8 cellular contexts compared by ENCODE assay signal in genomic region chr5:65925094-65925600, GRCh38. TPM values are rescaled to one million over a fixed set of nuclear protein-coding genes. Genes with fewer than 3 reads are reported as not detected.
DNase-seq lines count a peak whose midpoint lies in the region; ATAC-seq and TF ChIP-seq lines count a peak whose summit lies in the region.

No MANE protein-coding gene starts in this region.

- H3K36me3 Mint-ChIP-seq in activated naive CD4-positive, alpha-beta T cell treated with anti-CD3 and anti-CD28 coated beads for 36 hours (ENCODE audit: low read depth) = peaks cover 8% of the 10 kb centered on the region

- intact Hi-C loops in activated naive CD4-positive, alpha-beta T cell treated with anti-CD3 and anti-CD28 coated beads for 36 hours (cut with micrococcal nuclease) = loop anchor here (1.0 to 5.0 kb wide), 6 partner anchors 46 to 1080 kb away; partner anchors contain the start of gene SREK1
- intact Hi-C loops in ovary (cut with DNase I) = loop anchor here (5.0 to 10.0 kb wide), 2 partner anchors 217 to 220 kb away; partner anchors contain the start of gene SREK1 (in 4 of the 4)

- H3K9me3 ChIP-seq in DOHH2 (ENCODE audit: control insufficient read depth, insufficient read depth, low read length) (no peaks in the 10 kb centered on the region), SJCRH30 (replicated peaks) (no peaks in the 10 kb centered on the region), ovary (no peaks in the 10 kb centered on the region), tibial nerve (no peaks in the 10 kb centered on the region)

- peak; percentile 85 for DNase-seq in Jurkat, Clone E6-1 (ENCODE audit: low read depth, low spot score)
- peak; percentile 56 to 69 for DNase-seq in SJCRH30
- DNase-seq in activated naive CD4-positive, alpha-beta T cell treated with anti-CD3 and anti-CD28 coated beads for 36 hours = peak; percentile 78
- peak; percentile 81 for DNase-seq in glomerular visceral epithelial cell (ENCODE audit: extremely low spot score)
- DNase-seq in ovary = peak in 1 of 5 donors; percentile 65
- DNase-seq in tibial nerve (ENCODE audit: low spot score in 2 of 2) = peak; percentile 31 to 55

- WGBS in ovary, 3 donors = 0% methylated on average over 32 to 43 of the region's 43 CpGs
- WGBS in tibial nerve, 2 donors = 0 to 1% methylated on average over 10 to 20 of the region's 43 CpGs

- H3K4me3 ChIP-seq in DOHH2 (ENCODE audit: low read length) = peak overlapping the region; percentile 83
- H3K4me3 ChIP-seq in Jurkat, Clone E6-1 (ENCODE audit: low read length) = peak overlapping the region; percentile 65
- H3K4me3 ChIP-seq in SJCRH30 = peak overlapping the region; percentile 88
- H3K4me3 ChIP-seq in ovary = peak overlapping the region; percentile 62
- H3K4me3 ChIP-seq in tibial nerve = peak overlapping the region; percentile 69 to 99 (median 72)

- no peaks in the 10 kb centered on the region for H3K9me2 ChIP-seq in DOHH2 (replicated peaks; ENCODE audit: control insufficient read depth, low read length)

- H3K79me2 ChIP-seq in DOHH2 (ENCODE audit: control insufficient read depth, low read length) = peaks cover 42% of the 10 kb centered on the region

- H3F3A ChIP-seq in DOHH2 (ENCODE audit: control insufficient read depth, insufficient read depth) = peaks cover 13% of the 10 kb centered on the region

- peak overlapping the region; percentile 80 for H3K4me2 ChIP-seq in DOHH2 (ENCODE audit: low read length)

- H3K27me3 ChIP-seq in DOHH2 (ENCODE audit: control insufficient read depth, low read length) (no peaks in the 10 kb centered on the region), SJCRH30 (no peaks in the 10 kb centered on the region), ovary (no peaks in the 10 kb centered on the region), tibial nerve (no peaks in the 10 kb centered on the region)

- TF ChIP-seq POLR2A in ovary (IDR thresholded peaks at IDR 0.05) (no peak), tibial nerve (IDR thresholded peaks at IDR 0.05) (no peak)

- H4K20me1 ChIP-seq in DOHH2 (ENCODE audit: control insufficient read depth, insufficient read depth, low read depth, low read length) = peaks cover 17% of the 10 kb centered on the region

- CTCF ChIA-PET in activated naive CD4-positive, alpha-beta T cell treated with anti-CD3 and anti-CD28 coated beads for 36 hours (lab: Charles Lee) = interaction anchor here (0.7 to 1.4 kb wide), 3 partner anchors 21 to 246 kb away, joined by 3 to 5 read pairs (median 3); no protein-coding TSS in a partner anchor

- H3K4me1 ChIP-seq in DOHH2 (ENCODE audit: control insufficient read depth, low read length) = peaks cover 35% of the 10 kb centered on the region
- no peaks in the 10 kb centered on the region; the same call in 1 of the 2 replicates for H3K4me1 ChIP-seq in SJCRH30
- no peaks in the 10 kb centered on the region for H3K4me1 ChIP-seq in ovary (ENCODE audit: insufficient read depth)
- H3K4me1 ChIP-seq in tibial nerve = peaks cover 0 to 27% (median 15%) of the 10 kb centered on the region in 4 donors

- TF ChIP-seq EP300 in ovary (IDR thresholded peaks at IDR 0.05) (no peak), tibial nerve (IDR thresholded peaks at IDR 0.05) (peak in 1 of 2 donors; percentile 69)

- peak; percentile 59 for ATAC-seq in GM21576 (IDR thresholded peaks at IDR 0.05; ENCODE audit: unreplicated experiment)

- H3K9me3 Mint-ChIP-seq in activated naive CD4-positive, alpha-beta T cell treated with anti-CD3 and anti-CD28 coated beads for 36 hours = no peaks in the 10 kb centered on the region

- TF ChIP-seq CTCF in DOHH2 (IDR thresholded peaks at IDR 0.05; ENCODE audit: low read depth, low read length, poor library complexity, severe bottlenecking) (no peak), ovary (IDR thresholded peaks at IDR 0.05) (no peak), tibial nerve (IDR thresholded peaks at IDR 0.05) (peak in 1 of 5 experiments; percentile 8)

- peaks cover 34% of the 10 kb centered on the region for H3K36me3 ChIP-seq in DOHH2 (ENCODE audit: control insufficient read depth, low read length)
- peaks cover 4% of the 10 kb centered on the region; the same call in 1 of the 2 replicates for H3K36me3 ChIP-seq in SJCRH30
- H3K36me3 ChIP-seq in ovary = no peaks in the 10 kb centered on the region
- H3K36me3 ChIP-seq in tibial nerve = no peaks in the 10 kb centered on the region

- H3K4me1 Mint-ChIP-seq in activated naive CD4-positive, alpha-beta T cell treated with anti-CD3 and anti-CD28 coated beads for 36 hours (ENCODE audit: low read depth) = peaks cover 21% of the 10 kb centered on the region

- no peaks in the 10 kb centered on the region for H3K27me3 Mint-ChIP-seq in activated naive CD4-positive, alpha-beta T cell treated with anti-CD3 and anti-CD28 coated beads for 36 hours (ENCODE audit: low read depth)

- H3K4me3 Mint-ChIP-seq in activated naive CD4-positive, alpha-beta T cell treated with anti-CD3 and anti-CD28 coated beads for 36 hours = peak overlapping the region; percentile 78

- peak overlapping the region; percentile 83 for H3K27ac Mint-ChIP-seq in activated naive CD4-positive, alpha-beta T cell treated with anti-CD3 and anti-CD28 coated beads for 36 hours

- H3K27ac ChIP-seq in DOHH2 (ENCODE audit: low read depth, low read length) (peak overlapping the region; percentile 89), SJCRH30 (peak overlapping the region; percentile 86), ovary (peak overlapping the region; percentile 96 to 99), tibial nerve (peak overlapping the region; percentile 97 to 100 (median 98))

RNA-seq across cellular contexts. Expression of gene ERBIN, which starts 1.2 kb away (rescaled TPM):
- 26.1 TPM for polyA plus RNA-seq in Jurkat, Clone E6-1 (2012; ENCODE audit: insufficient read depth, insufficient read length)
- total RNA-seq in SJCRH30 (2014; rRNA removed; shearing (Covaris generic)) = 70.6 and 71.5 TPM in 2 replicates
- total RNA-seq in activated naive CD4-positive, alpha-beta T cell treated with anti-CD3 and anti-CD28 coated beads for 36 hours = 10 to 100 TPM; 41.9 to 42.2 TPM
- total RNA-seq in ovary (10 to 100 TPM; 46.1 to 67.9 (median 63.2) TPM), tibial nerve (10 to 100 TPM; 59.6 to 81.1 (median 66.5) TPM)
- polyA plus RNA-seq in ovary = 10 to 100 TPM; 20.2 to 31.0 TPM
